1 cellular context compared by ENCODE assay signal in the genomic region with DNA sequence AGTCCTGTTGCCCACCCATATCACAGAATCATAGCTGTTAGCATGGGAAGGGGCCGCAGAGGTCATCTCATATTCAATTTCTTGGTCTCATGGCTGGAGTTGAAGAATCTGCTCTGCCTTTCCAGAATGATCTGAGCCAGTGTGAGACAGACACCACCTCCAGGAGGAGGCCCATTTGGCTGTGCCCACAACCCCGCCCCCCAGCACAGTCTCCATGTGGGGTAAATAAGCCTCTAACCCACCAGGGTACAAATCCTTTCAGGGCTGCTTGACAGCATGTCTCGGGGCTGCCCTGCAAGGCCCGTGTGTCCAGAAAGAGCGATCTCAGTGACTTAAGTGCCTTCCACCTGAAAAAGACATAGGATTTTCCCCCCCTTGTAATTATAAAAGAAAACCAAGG.
TF ChIP-seq lines count a peak whose summit lies in the region.

No MANE protein-coding gene starts in this region.

TF ChIP-seq in GM23338, 12 proteins besides CTCF, POLR2A, EP300 and RAD21:
- TF ChIP-seq, protein P1, sequence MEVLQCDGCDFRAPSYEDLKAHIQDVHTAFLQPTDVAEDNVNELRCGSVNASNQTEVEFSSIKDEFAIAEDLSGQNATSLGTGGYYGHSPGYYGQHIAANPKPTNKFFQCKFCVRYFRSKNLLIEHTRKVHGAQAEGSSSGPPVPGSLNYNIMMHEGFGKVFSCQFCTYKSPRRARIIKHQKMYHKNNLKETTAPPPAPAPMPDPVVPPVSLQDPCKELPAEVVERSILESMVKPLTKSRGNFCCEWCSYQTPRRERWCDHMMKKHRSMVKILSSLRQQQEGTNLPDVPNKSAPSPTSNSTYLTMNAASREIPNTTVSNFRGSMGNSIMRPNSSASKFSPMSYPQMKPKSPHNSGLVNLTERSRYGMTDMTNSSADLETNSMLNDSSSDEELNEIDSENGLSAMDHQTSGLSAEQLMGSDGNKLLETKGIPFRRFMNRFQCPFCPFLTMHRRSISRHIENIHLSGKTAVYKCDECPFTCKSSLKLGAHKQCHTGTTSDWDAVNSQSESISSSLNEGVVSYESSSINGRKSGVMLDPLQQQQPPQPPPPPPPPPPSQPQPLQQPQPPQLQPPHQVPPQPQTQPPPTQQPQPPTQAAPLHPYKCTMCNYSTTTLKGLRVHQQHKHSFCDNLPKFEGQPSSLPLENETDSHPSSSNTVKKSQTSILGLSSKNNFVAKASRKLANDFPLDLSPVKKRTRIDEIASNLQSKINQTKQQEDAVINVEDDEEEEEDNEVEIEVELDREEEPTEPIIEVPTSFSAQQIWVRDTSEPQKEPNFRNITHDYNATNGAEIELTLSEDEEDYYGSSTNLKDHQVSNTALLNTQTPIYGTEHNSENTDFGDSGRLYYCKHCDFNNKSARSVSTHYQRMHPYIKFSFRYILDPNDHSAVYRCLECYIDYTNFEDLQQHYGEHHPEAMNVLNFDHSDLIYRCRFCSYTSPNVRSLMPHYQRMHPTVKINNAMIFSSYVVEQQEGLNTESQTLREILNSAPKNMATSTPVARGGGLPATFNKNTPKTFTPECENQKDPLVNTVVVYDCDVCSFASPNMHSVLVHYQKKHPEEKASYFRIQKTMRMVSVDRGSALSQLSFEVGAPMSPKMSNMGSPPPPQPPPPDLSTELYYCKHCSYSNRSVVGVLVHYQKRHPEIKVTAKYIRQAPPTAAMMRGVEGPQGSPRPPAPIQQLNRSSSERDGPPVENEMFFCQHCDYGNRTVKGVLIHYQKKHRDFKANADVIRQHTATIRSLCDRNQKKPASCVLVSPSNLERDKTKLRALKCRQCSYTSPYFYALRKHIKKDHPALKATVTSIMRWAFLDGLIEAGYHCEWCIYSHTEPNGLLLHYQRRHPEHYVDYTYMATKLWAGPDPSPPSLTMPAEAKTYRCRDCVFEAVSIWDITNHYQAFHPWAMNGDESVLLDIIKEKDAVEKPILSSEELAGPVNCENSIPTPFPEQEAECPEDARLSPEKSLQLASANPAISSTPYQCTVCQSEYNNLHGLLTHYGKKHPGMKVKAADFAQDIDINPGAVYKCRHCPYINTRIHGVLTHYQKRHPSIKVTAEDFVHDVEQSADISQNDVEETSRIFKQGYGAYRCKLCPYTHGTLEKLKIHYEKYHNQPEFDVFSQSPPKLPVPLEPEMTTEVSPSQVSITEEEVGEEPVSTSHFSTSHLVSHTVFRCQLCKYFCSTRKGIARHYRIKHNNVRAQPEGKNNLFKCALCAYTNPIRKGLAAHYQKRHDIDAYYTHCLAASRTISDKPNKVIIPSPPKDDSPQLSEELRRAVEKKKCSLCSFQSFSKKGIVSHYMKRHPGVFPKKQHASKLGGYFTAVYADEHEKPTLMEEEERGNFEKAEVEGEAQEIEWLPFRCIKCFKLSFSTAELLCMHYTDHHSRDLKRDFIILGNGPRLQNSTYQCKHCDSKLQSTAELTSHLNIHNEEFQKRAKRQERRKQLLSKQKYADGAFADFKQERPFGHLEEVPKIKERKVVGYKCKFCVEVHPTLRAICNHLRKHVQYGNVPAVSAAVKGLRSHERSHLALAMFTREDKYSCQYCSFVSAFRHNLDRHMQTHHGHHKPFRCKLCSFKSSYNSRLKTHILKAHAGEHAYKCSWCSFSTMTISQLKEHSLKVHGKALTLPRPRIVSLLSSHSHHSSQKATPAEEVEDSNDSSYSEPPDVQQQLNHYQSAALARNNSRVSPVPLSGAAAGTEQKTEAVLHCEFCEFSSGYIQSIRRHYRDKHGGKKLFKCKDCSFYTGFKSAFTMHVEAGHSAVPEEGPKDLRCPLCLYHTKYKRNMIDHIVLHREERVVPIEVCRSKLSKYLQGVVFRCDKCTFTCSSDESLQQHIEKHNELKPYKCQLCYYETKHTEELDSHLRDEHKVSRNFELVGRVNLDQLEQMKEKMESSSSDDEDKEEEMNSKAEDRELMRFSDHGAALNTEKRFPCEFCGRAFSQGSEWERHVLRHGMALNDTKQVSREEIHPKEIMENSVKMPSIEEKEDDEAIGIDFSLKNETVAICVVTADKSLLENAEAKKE (CRISPR knock-in tag; IDR thresholded peaks at IDR 0.05): no peak
- TF ChIP-seq JUNB (IDR thresholded peaks at IDR 0.05; ENCODE audit: unreplicated experiment) (no peak), STAT1 (IDR thresholded peaks at IDR 0.05; ENCODE audit: unreplicated experiment) (no peak), ZNF114 (CRISPR knock-in tag; IDR thresholded peaks at IDR 0.05) (no peak), POLR2AphosphoS5 (IDR thresholded peaks at IDR 0.05; ENCODE audit: low read depth) (no peak), NANOG (IDR thresholded peaks at IDR 0.05; ENCODE audit: borderline replicate concordance) (no peak), ZNF331 (CRISPR knock-in tag; IDR thresholded peaks at IDR 0.05; ENCODE audit: low read depth) (no peak), CREB1 (CRISPR knock-in tag; IDR thresholded peaks at IDR 0.05; ENCODE audit: low read depth) (no peak), EZH2 (IDR thresholded peaks at IDR 0.05; ENCODE audit: low read depth, unreplicated experiment) (no peak), EZH2phosphoT487 (IDR thresholded peaks at IDR 0.05; ENCODE audit: unreplicated experiment) (no peak)
- TF ChIP-seq, protein P2, sequence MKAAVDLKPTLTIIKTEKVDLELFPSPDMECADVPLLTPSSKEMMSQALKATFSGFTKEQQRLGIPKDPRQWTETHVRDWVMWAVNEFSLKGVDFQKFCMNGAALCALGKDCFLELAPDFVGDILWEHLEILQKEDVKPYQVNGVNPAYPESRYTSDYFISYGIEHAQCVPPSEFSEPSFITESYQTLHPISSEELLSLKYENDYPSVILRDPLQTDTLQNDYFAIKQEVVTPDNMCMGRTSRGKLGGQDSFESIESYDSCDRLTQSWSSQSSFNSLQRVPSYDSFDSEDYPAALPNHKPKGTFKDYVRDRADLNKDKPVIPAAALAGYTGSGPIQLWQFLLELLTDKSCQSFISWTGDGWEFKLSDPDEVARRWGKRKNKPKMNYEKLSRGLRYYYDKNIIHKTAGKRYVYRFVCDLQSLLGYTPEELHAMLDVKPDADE (IDR thresholded peaks at IDR 0.05): no peak
- TF ChIP-seq, protein P3, sequence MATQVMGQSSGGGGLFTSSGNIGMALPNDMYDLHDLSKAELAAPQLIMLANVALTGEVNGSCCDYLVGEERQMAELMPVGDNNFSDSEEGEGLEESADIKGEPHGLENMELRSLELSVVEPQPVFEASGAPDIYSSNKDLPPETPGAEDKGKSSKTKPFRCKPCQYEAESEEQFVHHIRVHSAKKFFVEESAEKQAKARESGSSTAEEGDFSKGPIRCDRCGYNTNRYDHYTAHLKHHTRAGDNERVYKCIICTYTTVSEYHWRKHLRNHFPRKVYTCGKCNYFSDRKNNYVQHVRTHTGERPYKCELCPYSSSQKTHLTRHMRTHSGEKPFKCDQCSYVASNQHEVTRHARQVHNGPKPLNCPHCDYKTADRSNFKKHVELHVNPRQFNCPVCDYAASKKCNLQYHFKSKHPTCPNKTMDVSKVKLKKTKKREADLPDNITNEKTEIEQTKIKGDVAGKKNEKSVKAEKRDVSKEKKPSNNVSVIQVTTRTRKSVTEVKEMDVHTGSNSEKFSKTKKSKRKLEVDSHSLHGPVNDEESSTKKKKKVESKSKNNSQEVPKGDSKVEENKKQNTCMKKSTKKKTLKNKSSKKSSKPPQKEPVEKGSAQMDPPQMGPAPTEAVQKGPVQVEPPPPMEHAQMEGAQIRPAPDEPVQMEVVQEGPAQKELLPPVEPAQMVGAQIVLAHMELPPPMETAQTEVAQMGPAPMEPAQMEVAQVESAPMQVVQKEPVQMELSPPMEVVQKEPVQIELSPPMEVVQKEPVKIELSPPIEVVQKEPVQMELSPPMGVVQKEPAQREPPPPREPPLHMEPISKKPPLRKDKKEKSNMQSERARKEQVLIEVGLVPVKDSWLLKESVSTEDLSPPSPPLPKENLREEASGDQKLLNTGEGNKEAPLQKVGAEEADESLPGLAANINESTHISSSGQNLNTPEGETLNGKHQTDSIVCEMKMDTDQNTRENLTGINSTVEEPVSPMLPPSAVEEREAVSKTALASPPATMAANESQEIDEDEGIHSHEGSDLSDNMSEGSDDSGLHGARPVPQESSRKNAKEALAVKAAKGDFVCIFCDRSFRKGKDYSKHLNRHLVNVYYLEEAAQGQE (IDR thresholded peaks at IDR 0.05; ENCODE audit: unreplicated experiment): no peak
